14 cellular contexts compared by ENCODE assay signal in genomic region chr5:179680014-179680779, GRCh38. TPM values are rescaled to one million over a fixed set of nuclear protein-coding genes. Genes with fewer than 3 reads are reported as not detected.
A peak's percentile ranks its signal among the peaks of the same experiment; 100 is the strongest.
DNase-seq lines count a peak whose midpoint lies in the region; ATAC-seq lines count a peak whose summit lies in the region.
"Had no signal": no experiment of that assay in that cellular context is flagged by ENCODE, and none has a peak within 500 bp of the region (broad histone marks: within the 10 kb centered on the region; RNA-seq: fewer than 3 reads in every experiment).

No MANE protein-coding gene starts in this region.

- peaks cover 20% of the 10 kb centered on the region for H3K4me1 Mint-ChIP-seq in T-helper 1 cell treated with Interleukin-12 subunit alpha and Interleukin-12 subunit beta and Interleukin-4 antibody, amounts not matched to agents 30 μg/mL and 1 μg/mL, for 36 hours (ENCODE audit: low read depth)
- H3K4me1 Mint-ChIP-seq in IgD-negative memory B cell: peaks cover 11 to 17% (median 14%) of the 10 kb centered on the region in 3 donors
- peaks cover 28% of the 10 kb centered on the region for H3K4me1 Mint-ChIP-seq in activated naive CD8-positive, alpha-beta T cell treated with anti-CD3 and anti-CD28 coated beads for 36 hours
- H3K4me1 Mint-ChIP-seq in natural killer cell treated with Interleukin-12 subunit alpha and Interleukin-12 subunit beta and Interleukin-15 and Interleukin-18, amount 100 ng/mL, for 72 hours (ENCODE audit: low read depth in 2 of 2): peaks cover 19 to 20% of the 10 kb centered on the region in 2 donors

- H3K27ac Mint-ChIP-seq in T-helper 1 cell treated with Interleukin-12 subunit alpha and Interleukin-12 subunit beta and Interleukin-4 antibody, amounts not matched to agents 30 μg/mL and 1 μg/mL, for 36 hours: peak overlapping the region; percentile 76
- peak overlapping the region in 2 of 3 donors; percentile 60 for H3K27ac Mint-ChIP-seq in IgD-negative memory B cell
- H3K27ac Mint-ChIP-seq in activated naive CD8-positive, alpha-beta T cell treated with anti-CD3 and anti-CD28 coated beads for 36 hours: peak overlapping the region; percentile 70
- H3K27ac Mint-ChIP-seq in natural killer cell treated with Interleukin-12 subunit alpha and Interleukin-12 subunit beta and Interleukin-15 and Interleukin-18, amount 100 ng/mL, for 72 hours: peak overlapping the region; percentile 90 to 98

- H3K4me3 Mint-ChIP-seq in T-helper 1 cell treated with Interleukin-12 subunit alpha and Interleukin-12 subunit beta and Interleukin-4 antibody, amounts not matched to agents 30 μg/mL and 1 μg/mL, for 36 hours: peak overlapping the region; percentile 69
- peak overlapping the region; percentile 7 to 87 (median 64) for H3K4me3 Mint-ChIP-seq in IgD-negative memory B cell
- peak overlapping the region; percentile 94 for H3K4me3 Mint-ChIP-seq in activated naive CD8-positive, alpha-beta T cell treated with anti-CD3 and anti-CD28 coated beads for 36 hours
- H3K4me3 Mint-ChIP-seq in natural killer cell treated with Interleukin-12 subunit alpha and Interleukin-12 subunit beta and Interleukin-15 and Interleukin-18, amount 100 ng/mL, for 72 hours: peak overlapping the region; percentile 98

- peaks cover 12% of the 10 kb centered on the region for H3K36me3 Mint-ChIP-seq in T-helper 1 cell treated with Interleukin-12 subunit alpha and Interleukin-12 subunit beta and Interleukin-4 antibody, amounts not matched to agents 30 μg/mL and 1 μg/mL, for 36 hours (ENCODE audit: low read depth)
- peaks cover 1% of the 10 kb centered on the region for H3K36me3 Mint-ChIP-seq in IgD-negative memory B cell
- peaks cover 46% of the 10 kb centered on the region for H3K36me3 Mint-ChIP-seq in activated naive CD8-positive, alpha-beta T cell treated with anti-CD3 and anti-CD28 coated beads for 36 hours
- no peaks in the 10 kb centered on the region for H3K36me3 Mint-ChIP-seq in natural killer cell treated with Interleukin-12 subunit alpha and Interleukin-12 subunit beta and Interleukin-15 and Interleukin-18, amount 100 ng/mL, for 72 hours

- DNase-seq in T-helper 1 cell: no peak
- no peak for DNase-seq in activated naive CD8-positive, alpha-beta T cell treated with anti-CD3 and anti-CD28 coated beads for 36 hours
- no peak for DNase-seq in natural killer cell treated with Interleukin-12 subunit alpha and Interleukin-12 subunit beta and Interleukin-15 and Interleukin-18, amount 100 ng/mL, for 72 hours (ENCODE audit: low spot score)
- no peak for DNase-seq in dermis blood vessel endothelial cell
- no peak for DNase-seq in mucosa of gallbladder (ENCODE audit: low spot score)
- DNase-seq in GOT3 (lab: John Stamatoyannopoulos, UW): no peak
- DNase-seq: activated CD4-positive, alpha-beta T cell treated with anti-CD3 and anti-CD28 coated beads, Interleukin-2, amount 50 U/mL, for 4 hours; foreskin melanocyte; kidney; NCI-H1694; NCI-H82 had no signal

- H3K9me3 Mint-ChIP-seq in T-helper 1 cell treated with Interleukin-12 subunit alpha and Interleukin-12 subunit beta and Interleukin-4 antibody, amounts not matched to agents 30 μg/mL and 1 μg/mL, for 36 hours: no peaks in the 10 kb centered on the region
- H3K9me3 Mint-ChIP-seq in IgD-negative memory B cell: no peaks in the 10 kb centered on the region
- no peaks in the 10 kb centered on the region for H3K9me3 Mint-ChIP-seq in activated naive CD8-positive, alpha-beta T cell treated with anti-CD3 and anti-CD28 coated beads for 36 hours
- H3K9me3 Mint-ChIP-seq in natural killer cell treated with Interleukin-12 subunit alpha and Interleukin-12 subunit beta and Interleukin-15 and Interleukin-18, amount 100 ng/mL, for 72 hours: no peaks in the 10 kb centered on the region

- ATAC-seq in natural killer cell treated with Interleukin-12 subunit alpha and Interleukin-12 subunit beta and Interleukin-15 and Interleukin-18, amount 100 ng/mL, for 72 hours: no peak

- H3K27me3 Mint-ChIP-seq in T-helper 1 cell treated with Interleukin-12 subunit alpha and Interleukin-12 subunit beta and Interleukin-4 antibody, amounts not matched to agents 30 μg/mL and 1 μg/mL, for 36 hours (ENCODE audit: low read depth): no peaks in the 10 kb centered on the region
- H3K27me3 Mint-ChIP-seq in IgD-negative memory B cell: no peaks in the 10 kb centered on the region
- H3K27me3 Mint-ChIP-seq in activated naive CD8-positive, alpha-beta T cell treated with anti-CD3 and anti-CD28 coated beads for 36 hours: no peaks in the 10 kb centered on the region
- no peaks in the 10 kb centered on the region for H3K27me3 Mint-ChIP-seq in natural killer cell treated with Interleukin-12 subunit alpha and Interleukin-12 subunit beta and Interleukin-15 and Interleukin-18, amount 100 ng/mL, for 72 hours

RNA-seq across cellular contexts. Expression of gene CBY3, which starts 0.6 kb away (rescaled TPM):
- polyA plus RNA-seq in IgD-negative memory B cell: 0.64 TPM
- total RNA-seq in activated naive CD8-positive, alpha-beta T cell treated with anti-CD3 and anti-CD28 coated beads for 36 hours: 1 to 10 TPM in 1 of 2 experiments, under 1 TPM in 1; 0.68 to 1.1 TPM
- 1 to 10 TPM in 1 of 2 donors, not detected in 1; 1.6 TPM for total RNA-seq in natural killer cell treated with Interleukin-12 subunit alpha and Interleukin-12 subunit beta and Interleukin-15 and Interleukin-18, amount 100 ng/mL, for 72 hours
- total RNA-seq in dermis blood vessel endothelial cell (not detected in 2 replicates), mucosa of gallbladder (not detected)
- total RNA-seq: A172, kidney had no signal

RNA-seq across cellular contexts. Expression of gene CANX, which starts 18.6 kb away (rescaled TPM):
- polyA plus RNA-seq in IgD-negative memory B cell: 147 TPM
- total RNA-seq in activated naive CD8-positive, alpha-beta T cell treated with anti-CD3 and anti-CD28 coated beads for 36 hours: 100 to 1,000 TPM; 535 to 571 TPM
- total RNA-seq in natural killer cell treated with Interleukin-12 subunit alpha and Interleukin-12 subunit beta and Interleukin-15 and Interleukin-18, amount 100 ng/mL, for 72 hours: 100 to 1,000 TPM; 633 to 749 TPM
- total RNA-seq in dermis blood vessel endothelial cell: 796 and 1,147 TPM in 2 replicates
- 696 TPM for total RNA-seq in mucosa of gallbladder

RNA-seq across cellular contexts. Expression of gene MAML1, which starts 52.4 kb away (rescaled TPM):
- polyA plus RNA-seq in IgD-negative memory B cell: 4.7 TPM
- 10 to 100 TPM; 24.1 to 24.2 TPM for total RNA-seq in activated naive CD8-positive, alpha-beta T cell treated with anti-CD3 and anti-CD28 coated beads for 36 hours
- 10 to 100 TPM; 31.4 to 41.1 TPM for total RNA-seq in natural killer cell treated with Interleukin-12 subunit alpha and Interleukin-12 subunit beta and Interleukin-15 and Interleukin-18, amount 100 ng/mL, for 72 hours
- 9.2 and 15.6 TPM in 2 replicates for total RNA-seq in dermis blood vessel endothelial cell
- total RNA-seq in mucosa of gallbladder: 36.6 TPM

RNA-seq across cellular contexts. Expression of gene HNRNPH1, which starts 56.7 kb away (rescaled TPM):
- polyA plus RNA-seq in IgD-negative memory B cell: 116 TPM
- total RNA-seq in activated naive CD8-positive, alpha-beta T cell treated with anti-CD3 and anti-CD28 coated beads for 36 hours: 100 to 1,000 TPM; 840 to 912 TPM
- total RNA-seq in natural killer cell treated with Interleukin-12 subunit alpha and Interleukin-12 subunit beta and Interleukin-15 and Interleukin-18, amount 100 ng/mL, for 72 hours: 1,000 to 10,000 TPM in 1 of 2 donors, 100 to 1,000 TPM in 1; 874 to 1,296 TPM
- total RNA-seq in dermis blood vessel endothelial cell (656 and 803 TPM in 2 replicates), mucosa of gallbladder (466 TPM)
